In genomic region chr4:1176398-1177273, GRCh38 we compare ENCODE assay signal across 2 cellular contexts.
TF ChIP-seq lines count a peak whose summit lies in the region.

No MANE protein-coding gene starts in this region.

TF ChIP-seq in IMR-90, 13 proteins besides CTCF, POLR2A, EP300 and RAD21:
- no peak for TF ChIP-seq ELK1 (IDR thresholded peaks at IDR 0.05; ENCODE audit: borderline replicate concordance, low read depth, low read length)
- TF ChIP-seq BHLHE40 (IDR thresholded peaks at IDR 0.05; ENCODE audit: low read depth, low read length), result no peak
- no peak for TF ChIP-seq FOS (IDR thresholded peaks at IDR 0.05; ENCODE audit: low read depth, low read length)
- TF ChIP-seq RFX5 (IDR thresholded peaks at IDR 0.05; ENCODE audit: low read depth, low read length), result no peak
- TF ChIP-seq NFE2L2 (IDR thresholded peaks at IDR 0.05; ENCODE audit: low read depth, low read length), result no peak
- no peak for TF ChIP-seq MAFK (IDR thresholded peaks at IDR 0.05; ENCODE audit: low read depth, low read length)
- TF ChIP-seq CEBPB (IDR thresholded peaks at IDR 0.05; ENCODE audit: low read depth, low read length), result no peak
- no peak for TF ChIP-seq CHD1 (IDR thresholded peaks at IDR 0.05; ENCODE audit: low read depth, low read length)
- TF ChIP-seq USF2 (IDR thresholded peaks at IDR 0.05; ENCODE audit: low read depth, low read length), result no peak
- TF ChIP-seq SMC3 (IDR thresholded peaks at IDR 0.05; ENCODE audit: low read depth, low read length), result no peak
- TF ChIP-seq MAZ (IDR thresholded peaks at IDR 0.05; ENCODE audit: borderline replicate concordance, low read depth, low read length), result no peak
- TF ChIP-seq RCOR1 (IDR thresholded peaks at IDR 0.05; ENCODE audit: insufficient replicate concordance, low read length), result no peak
- no peak for TF ChIP-seq MXI1 (IDR thresholded peaks at IDR 0.05; ENCODE audit: borderline replicate concordance, low read depth, low read length)

TF ChIP-seq in endothelial cell of umbilical vein, 7 proteins besides CTCF, POLR2A, EP300 and RAD21:
- no peak for TF ChIP-seq GATA2 (IDR thresholded peaks at IDR 0.05; ENCODE audit: insufficient read depth, insufficient read length, low read depth, low read length)
